In the genomic region with DNA sequence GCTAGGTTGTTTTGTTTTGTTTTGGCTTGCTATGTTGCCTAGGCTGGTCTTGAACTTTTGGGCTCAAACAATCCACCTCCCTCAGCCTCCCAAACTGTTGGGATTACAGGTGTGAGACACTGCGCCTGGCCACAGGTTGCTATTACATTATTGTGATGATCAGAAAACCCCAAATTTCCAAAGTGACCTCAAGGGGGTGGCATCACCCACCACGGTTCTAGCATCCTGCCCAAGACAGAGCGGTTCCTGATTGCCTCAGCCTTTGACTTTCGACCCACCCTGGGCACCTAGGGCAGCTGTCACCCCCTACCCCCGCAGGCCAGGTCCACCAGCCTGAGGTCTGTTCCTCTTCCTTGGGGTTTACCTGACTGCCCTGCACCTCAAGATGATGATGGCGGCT, we compare ENCODE assay signal across 25 cellular contexts. TPM values are rescaled to one million over a fixed set of nuclear protein-coding genes. Genes with fewer than 3 reads are reported as not detected.
DNase-seq lines count a peak whose midpoint lies in the region; ATAC-seq, FAIRE-seq and TF ChIP-seq lines count a peak whose summit lies in the region.
"Had no signal": no experiment of that assay in that cellular context is flagged by ENCODE, and none has a peak within 500 bp of the region (broad histone marks: within the 10 kb centered on the region; RNA-seq: fewer than 3 reads in every experiment).

No MANE protein-coding gene starts in this region.

- H3K23ac ChIP-seq in H1 (ENCODE audit: insufficient read length), result no peak overlapping the region

- H3K9me2 ChIP-seq in OCI-LY7 (ENCODE audit: insufficient read depth, low read length), result no peaks in the 10 kb centered on the region

- TF ChIP-seq RAD21 in H1 (IDR thresholded peaks at IDR 0.05 in 1 of 2, conservative IDR thresholded peaks at IDR 0.05 in 1 of 2; ENCODE audit: low read depth in 2 of 2, low read length in 2 of 2), result peak in 1 of 2 experiments; percentile 22; a peak in 1 of 4 replicates

- 83% methylated on average over 6 of the region's 6 CpGs; no CpG with 5 or more reads in 1 of the 2 experiments for WGBS in H1 (ENCODE audit: extremely low coverage in 1 of 2, insufficient coverage in 1 of 2, insufficient read length in 1 of 2, insufficient replicate concordance in 2 of 2, low coverage in 1 of 2, low lambda C conversion rate in 2 of 2, missing lambda C conversion rate in 1 of 2), 2 experiments

- H2BK20ac ChIP-seq in H1 (ENCODE audit: low read length), result no peak overlapping the region

- no peak overlapping the region for H2BK15ac ChIP-seq in H1 (ENCODE audit: low read length)

- H3K9me3 Mint-ChIP-seq in activated naive CD8-positive, alpha-beta T cell treated with anti-CD3 and anti-CD28 coated beads, Interleukin-2, amount 50 U/mL, for 24 hours, result no peaks in the 10 kb centered on the region
- H3K9me3 Mint-ChIP-seq in activated naive CD8-positive, alpha-beta T cell treated with anti-CD3 and anti-CD28 coated beads for 36 hours, result no peaks in the 10 kb centered on the region

- no peaks in the 10 kb centered on the region for H3K27me3 ChIP-seq in H1 (replicated peaks in 1 of 4; ENCODE audit: control insufficient read depth in 3 of 4, extremely low read depth in 1 of 4, insufficient read depth in 3 of 4, low read length in 3 of 4)
- H3K27me3 ChIP-seq in upper lobe of right lung, result no peaks in the 10 kb centered on the region
- no peaks in the 10 kb centered on the region for H3K27me3 ChIP-seq in A673 (replicated peaks; ENCODE audit: insufficient read depth, low read depth, low read length, poor library complexity)
- no peaks in the 10 kb centered on the region for H3K27me3 ChIP-seq in dorsolateral prefrontal cortex
- H3K27me3 ChIP-seq: SJSA1 had no signal

- H3K14ac ChIP-seq in H1 (ENCODE audit: insufficient read length), result no peak overlapping the region

- no peaks in the 10 kb centered on the region for H3K79me1 ChIP-seq in H1 (ENCODE audit: low read depth, low read length)

- no peaks in the 10 kb centered on the region for H3K27me3 Mint-ChIP-seq in activated naive CD8-positive, alpha-beta T cell treated with anti-CD3 and anti-CD28 coated beads, Interleukin-2, amount 50 U/mL, for 24 hours
- H3K27me3 Mint-ChIP-seq in activated naive CD8-positive, alpha-beta T cell treated with anti-CD3 and anti-CD28 coated beads for 36 hours, result no peaks in the 10 kb centered on the region

- TF ChIP-seq EP300 in H1 (IDR thresholded peaks at IDR 0.05; ENCODE audit: borderline replicate concordance in 1 of 2, low read depth in 2 of 2, low read length in 2 of 2), result no peak

- H3K27ac ChIP-seq in OCI-LY7 (ENCODE audit: low read depth, low read length, poor library complexity, severe bottlenecking) (no peak overlapping the region), H1 (ENCODE audit: low read depth, low read length) (no peak overlapping the region), upper lobe of right lung (no peak overlapping the region), A673 (ENCODE audit: low read depth, low read length, poor library complexity, severe bottlenecking) (no peak overlapping the region), dorsolateral prefrontal cortex (no peak overlapping the region)
- H3K27ac ChIP-seq: HL-60, SJSA1 had no signal

- DNase-seq in activated naive CD8-positive, alpha-beta T cell treated with anti-CD3 and anti-CD28 coated beads, Interleukin-2, amount 50 U/mL, for 24 hours, result no peak
- no peak for DNase-seq in activated naive CD8-positive, alpha-beta T cell treated with anti-CD3 and anti-CD28 coated beads for 36 hours
- DNase-seq in OCI-LY7 (ENCODE audit: low spot score), result peak; percentile 16
- no peak for DNase-seq in H1 (ENCODE audit: low read depth in 1 of 2, low spot score in 2 of 2)
- DNase-seq in upper lobe of right lung, result peak; percentile 46
- DNase-seq in A673 (ENCODE audit: low spot score), result no peak
- no peak for DNase-seq in NCI-H2196 treated with DMSO at 0.1 percent for 48 hours (lab: John Stamatoyannopoulos, UW; ENCODE audit: unreplicated experiment)
- DNase-seq in dorsolateral prefrontal cortex, result no peak
- DNase-seq: 8988T, AML-193, DMS53, KG1, NCI-H1105 treated with DMSO at 0.1 percent for 48 hours, NCI-H2029 treated with DMSO at 0.1 percent for 48 hours, NCI-H345, NCI-H524 treated with DMSO at 0.1 percent for 48 hours, NCI-H82, T-helper 1 cell had no signal

- H3K4me1 Mint-ChIP-seq in activated naive CD8-positive, alpha-beta T cell treated with anti-CD3 and anti-CD28 coated beads, Interleukin-2, amount 50 U/mL, for 24 hours, result peaks cover 5% of the 10 kb centered on the region
- no peaks in the 10 kb centered on the region for H3K4me1 Mint-ChIP-seq in activated naive CD8-positive, alpha-beta T cell treated with anti-CD3 and anti-CD28 coated beads for 36 hours
- H3K4me1 Mint-ChIP-seq: CD14-positive monocyte had no signal

- H3K4ac ChIP-seq in H1 (replicated peaks; ENCODE audit: insufficient read length, low read depth, low read length), result no peak overlapping the region

- H2BK12ac ChIP-seq in H1 (ENCODE audit: low read depth, low read length), result no peak overlapping the region

- no peak overlapping the region; the same call in 1 of the 2 replicates for H4K8ac ChIP-seq in H1 (ENCODE audit: extremely low read depth, insufficient read depth, low read length)

- H2BK120ac ChIP-seq in H1 (replicated peaks; ENCODE audit: low read depth, low read length), result no peak overlapping the region

- POLR2A ChIA-PET in OCI-LY7 (lab: Charles Lee), result no interaction called here
- POLR2A ChIA-PET in H1 (lab: Charles Lee; ENCODE audit: partially characterized antibody), result no interaction called here
- POLR2A ChIA-PET in A673 (lab: Charles Lee; ENCODE audit: low non-redundant PET), result no interaction called here

- CTCF ChIA-PET in OCI-LY7 (lab: Charles Lee; ENCODE audit: unreplicated experiment), result no interaction called here
- CTCF ChIA-PET in H1 (lab: Charles Lee; ENCODE audit: partially characterized antibody), result interaction anchor here (0.7 to 0.8 kb wide), 2 partner anchors 9 to 72 kb away, joined by 3 read pairs; no protein-coding TSS in a partner anchor
- CTCF ChIA-PET in A673 (lab: Charles Lee), result no interaction called here

- H3K36me3 ChIP-seq in OCI-LY7 (ENCODE audit: insufficient read depth, low read length), result peaks cover 8% of the 10 kb centered on the region
- no peaks in the 10 kb centered on the region for H3K36me3 ChIP-seq in H1 (ENCODE audit: control insufficient read depth in 2 of 4, insufficient read depth in 4 of 4, low read length in 3 of 4)
- H3K36me3 ChIP-seq in upper lobe of right lung, result no peaks in the 10 kb centered on the region
- H3K36me3 ChIP-seq in A673 (ENCODE audit: insufficient read depth, low read length, poor library complexity, severe bottlenecking), result no peaks in the 10 kb centered on the region
- H3K36me3 ChIP-seq: SJSA1 had no signal

- H3K4me2 ChIP-seq in OCI-LY7 (ENCODE audit: low read length) (no peak overlapping the region), H1 (ENCODE audit: insufficient read depth in 1 of 2, low read depth in 2 of 2, low read length in 2 of 2) (no peak overlapping the region)

- H3K79me2 ChIP-seq in OCI-LY7 (ENCODE audit: insufficient read depth, low read depth, low read length), result no peaks in the 10 kb centered on the region
- no peaks in the 10 kb centered on the region for H3K79me2 ChIP-seq in H1 (ENCODE audit: control insufficient read depth in 1 of 2, insufficient read depth in 2 of 2, low read length in 2 of 2)

- H2AFZ ChIP-seq in OCI-LY7 (ENCODE audit: low read length) (no peak overlapping the region), H1 (ENCODE audit: low read length) (no peak overlapping the region)

- ATAC-seq in activated naive CD8-positive, alpha-beta T cell treated with anti-CD3 and anti-CD28 coated beads, Interleukin-2, amount 50 U/mL, for 24 hours, result peak; percentile 38
- ATAC-seq in upper lobe of right lung, result peak; percentile 17
- ATAC-seq: Right ventricle myocardium inferior had no signal

- no peaks in the 10 kb centered on the region for H3K36me3 Mint-ChIP-seq in activated naive CD8-positive, alpha-beta T cell treated with anti-CD3 and anti-CD28 coated beads, Interleukin-2, amount 50 U/mL, for 24 hours (ENCODE audit: low read depth)
- H3K36me3 Mint-ChIP-seq in activated naive CD8-positive, alpha-beta T cell treated with anti-CD3 and anti-CD28 coated beads for 36 hours, result peaks cover 2% of the 10 kb centered on the region
- H3K36me3 Mint-ChIP-seq: CD14-positive monocyte had no signal

- no peak overlapping the region for H2BK5ac ChIP-seq in H1 (ENCODE audit: low read depth, low read length)

- no peak for TF ChIP-seq CTCF in OCI-LY7 (conservative IDR thresholded peaks at IDR 0.05; ENCODE audit: low read length)
- TF ChIP-seq CTCF in H1 (IDR thresholded peaks at IDR 0.05; ENCODE audit: control extremely low read depth in 1 of 3, insufficient read depth in 1 of 3, low read depth in 1 of 3, low read length in 3 of 3), result peak in 2 of 3 experiments; percentile 31 to 44; a peak in 3 of 4 replicates
- no peak for TF ChIP-seq CTCF in upper lobe of right lung (IDR thresholded peaks at IDR 0.05)
- no peak for TF ChIP-seq CTCF in A673 (conservative IDR thresholded peaks at IDR 0.05; ENCODE audit: low read depth, low read length)
- TF ChIP-seq CTCF in dorsolateral prefrontal cortex (IDR thresholded peaks at IDR 0.05 in 54 of 56, conservative IDR thresholded peaks at IDR 0.05 in 2 of 56; ENCODE audit: low read depth in 1 of 56, partially characterized antibody in 56 of 56), result no peak

- no peak for TF ChIP-seq POLR2A in H1 (IDR thresholded peaks at IDR 0.05; ENCODE audit: control extremely low read depth in 1 of 2, low read depth in 2 of 2, low read length in 2 of 2)

- H3K4me1 ChIP-seq in OCI-LY7 (ENCODE audit: insufficient read depth, low read length, poor library complexity, severe bottlenecking) (no peaks in the 10 kb centered on the region), H1 (replicated peaks in 1 of 4; ENCODE audit: control insufficient read depth in 3 of 4, insufficient read depth in 4 of 4, low read length in 3 of 4) (peaks cover 0 to 3% (median 0%) of the 10 kb centered on the region in 4 experiments; a peak in 1 of 7 replicates), upper lobe of right lung (no peaks in the 10 kb centered on the region), A673 (ENCODE audit: insufficient read depth, low read length, poor library complexity, severe bottlenecking) (no peaks in the 10 kb centered on the region)

- H2AK5ac ChIP-seq in H1 (ENCODE audit: low read depth, low read length), result no peak overlapping the region

- no peaks in the 10 kb centered on the region for H3K9me3 ChIP-seq in OCI-LY7 (ENCODE audit: low read length)
- H3K9me3 ChIP-seq in H1 (ENCODE audit: insufficient read depth in 2 of 2, low read depth in 1 of 2, low read length in 1 of 2), result peaks cover 2 to 4% of the 10 kb centered on the region in 2 experiments; a peak in 1 of 4 replicates
- H3K9me3 ChIP-seq in upper lobe of right lung, result no peaks in the 10 kb centered on the region
- no peaks in the 10 kb centered on the region for H3K9me3 ChIP-seq in A673 (ENCODE audit: low read depth, low read length, poor library complexity, severe bottlenecking)
- H3K9me3 ChIP-seq: SJSA1 had no signal

- H4K20me1 ChIP-seq in OCI-LY7 (ENCODE audit: insufficient read depth, low read length) (no peaks in the 10 kb centered on the region), H1 (replicated peaks in 1 of 2; ENCODE audit: control insufficient read depth in 1 of 2, insufficient read depth in 2 of 2, low read length in 2 of 2) (no peaks in the 10 kb centered on the region)

- no peak overlapping the region for H3K9ac ChIP-seq in H1 (replicated peaks in 1 of 4; ENCODE audit: extremely low read depth in 1 of 4, low read depth in 3 of 4, low read length in 3 of 4)

- H3K4me3 Mint-ChIP-seq in activated naive CD8-positive, alpha-beta T cell treated with anti-CD3 and anti-CD28 coated beads, Interleukin-2, amount 50 U/mL, for 24 hours, result no peak overlapping the region
- no peak overlapping the region for H3K4me3 Mint-ChIP-seq in activated naive CD8-positive, alpha-beta T cell treated with anti-CD3 and anti-CD28 coated beads for 36 hours
- H3K4me3 Mint-ChIP-seq: CD14-positive monocyte had no signal

- no peak overlapping the region for H3K27ac Mint-ChIP-seq in activated naive CD8-positive, alpha-beta T cell treated with anti-CD3 and anti-CD28 coated beads, Interleukin-2, amount 50 U/mL, for 24 hours
- H3K27ac Mint-ChIP-seq in activated naive CD8-positive, alpha-beta T cell treated with anti-CD3 and anti-CD28 coated beads for 36 hours, result no peak overlapping the region
- H3K27ac Mint-ChIP-seq: CD14-positive monocyte had no signal

- FAIRE-seq in H1 (lab: Jason Lieb, UNC), result no peak
- FAIRE-seq: D721Med, GM12891, RCC 7860 had no signal

- H3K4me3 ChIP-seq in OCI-LY7 (ENCODE audit: low read depth, low read length, poor library complexity, severe bottlenecking), result no peak overlapping the region
- no peak overlapping the region for H3K4me3 ChIP-seq in H1 (ENCODE audit: extremely low read depth in 1 of 4, insufficient read depth in 2 of 4, low read depth in 3 of 4, low read length in 4 of 4)
- H3K4me3 ChIP-seq in upper lobe of right lung, result no peak overlapping the region
- H3K4me3 ChIP-seq in A673 (ENCODE audit: low read depth, low read length, poor library complexity, severe bottlenecking), result no peak overlapping the region
- H3K4me3 ChIP-seq in dorsolateral prefrontal cortex, result no peak overlapping the region
- H3K4me3 ChIP-seq: SJSA1 had no signal

- intact Hi-C loops in OCI-LY7 (cut with micrococcal nuclease; ENCODE audit: unreplicated experiment) (no loop called here), upper lobe of right lung (cut with DNase I) (no loop called here), A673 (cut with micrococcal nuclease; ENCODE audit: unreplicated experiment) (no loop called here), dorsolateral prefrontal cortex (cut with DNase I) (no loop called here)

- no peaks in the 10 kb centered on the region for H3K23me2 ChIP-seq in H1 (ENCODE audit: low read depth, low read length)

- H3K56ac ChIP-seq in H1 (replicated peaks; ENCODE audit: insufficient read length, low read depth, low read length), result no peak overlapping the region

- H4K91ac ChIP-seq in H1 (replicated peaks; ENCODE audit: insufficient read length, low read length), result no peak overlapping the region

- no peak overlapping the region for H3K18ac ChIP-seq in H1 (ENCODE audit: extremely low read depth, low read length)

- BruUV-seq in OCI-LY7 (replicated peaks; lab: Mats Ljungman, UMichigan) (no TSS peak), A673 (replicated peaks; lab: Mats Ljungman, UMichigan) (no TSS peak)

- no peak overlapping the region for H4K5ac ChIP-seq in H1 (ENCODE audit: insufficient read length, low read depth, low read length)

RNA-seq across cellular contexts. Expression of gene SBDS, which starts 28.4 kb away (rescaled TPM):
- total RNA-seq in activated naive CD8-positive, alpha-beta T cell treated with anti-CD3 and anti-CD28 coated beads for 36 hours, result 10 to 100 TPM; 77.9 to 87.1 TPM
- 43.2 and 45.6 TPM in 2 replicates for total RNA-seq in OCI-LY7 (2014; rRNA removed; shearing (Covaris generic))
- 100 and 124 TPM in 2 replicates for total RNA-seq in OCI-LY7 (2022)
- 27.5 and 27.9 TPM in 2 replicates for total RNA-seq in H1 (2021; fragmentation: NEBNext Ultra II Directional; extraction: Animal tissue kit (Norgen Biotek cat#: 25700))
- polyA plus RNA-seq in H1 (2011; rRNA removed), result 5.3 and 8.2 TPM in 2 replicates
- 16.6 TPM for polyA plus RNA-seq in H1 (2011; cell fraction: cytosol; rRNA removed)
- 5.1 TPM for polyA plus RNA-seq in H1 (2011; cell fraction: nucleus; rRNA removed)
- polyA plus RNA-seq in H1 (2012, experiment 1 of 2), result 14.5 to 19.9 TPM (median 15.9 TPM) in 4 replicates
- polyA plus RNA-seq in H1 (2012, experiment 2 of 2), result 2.7 TPM
- 22.8 TPM for polyA plus RNA-seq in H1 (2013, experiment 1 of 2)
- 22.4 TPM for polyA plus RNA-seq in H1 (2013, experiment 2 of 2)
- polyA minus RNA-seq in H1 (2011; rRNA and poly(A)+ RNA removed), result 3.0 and 4.3 TPM in 2 replicates
- polyA minus RNA-seq in H1 (2011; cell fraction: cytosol; rRNA and poly(A)+ RNA removed), result 18.9 TPM
- 8.5 TPM for polyA minus RNA-seq in H1 (2011; cell fraction: nucleus; rRNA and poly(A)+ RNA removed)
- 129 TPM for total RNA-seq in upper lobe of right lung
- 56.1 and 63.4 TPM in 2 replicates for total RNA-seq in A673 (2021)
- 100 to 1,000 TPM in 113 of 120 experiments, 10 to 100 TPM in 7; 79.9 to 191 (median 126) TPM for total RNA-seq in dorsolateral prefrontal cortex

RNA-seq across cellular contexts. Expression of gene TYW1, which starts 29.6 kb away (rescaled TPM):
- 10 to 100 TPM; 16.7 to 17.8 TPM for total RNA-seq in activated naive CD8-positive, alpha-beta T cell treated with anti-CD3 and anti-CD28 coated beads for 36 hours
- 17.0 and 17.3 TPM in 2 replicates for total RNA-seq in OCI-LY7 (2014; rRNA removed; shearing (Covaris generic))
- total RNA-seq in OCI-LY7 (2022) (15.3 and 22.3 TPM in 2 replicates), upper lobe of right lung (20.0 TPM), A673 (2021) (15.9 and 16.8 TPM in 2 replicates), dorsolateral prefrontal cortex (10 to 100 TPM; 10.4 to 25.9 (median 17.2) TPM)
- total RNA-seq in H1 (2021; fragmentation: NEBNext Ultra II Directional; extraction: Animal tissue kit (Norgen Biotek cat#: 25700)), result 16.1 and 16.2 TPM in 2 replicates
- 6.2 and 8.8 TPM in 2 replicates for polyA plus RNA-seq in H1 (2011; rRNA removed)
- polyA plus RNA-seq in H1 (2011; cell fraction: cytosol; rRNA removed), result 11.5 TPM
- 9.0 TPM for polyA plus RNA-seq in H1 (2011; cell fraction: nucleus; rRNA removed)
- 12.4 to 15.6 TPM (median 13.4 TPM) in 4 replicates for polyA plus RNA-seq in H1 (2012, experiment 1 of 2)
- 1.4 TPM for polyA plus RNA-seq in H1 (2012, experiment 2 of 2)
- 20.3 TPM for polyA plus RNA-seq in H1 (2013, experiment 1 of 2)
- polyA plus RNA-seq in H1 (2013, experiment 2 of 2), result 24.3 TPM
- polyA minus RNA-seq in H1 (2011; rRNA and poly(A)+ RNA removed), result 33.2 and 35.2 TPM in 2 replicates
- 7.9 TPM for polyA minus RNA-seq in H1 (2011; cell fraction: cytosol; rRNA and poly(A)+ RNA removed)
- polyA minus RNA-seq in H1 (2011; cell fraction: nucleus; rRNA and poly(A)+ RNA removed), result 17.7 TPM

RNA-seq across cellular contexts. Expression of gene TMEM248, which starts 46.0 kb away (rescaled TPM):
- 10 to 100 TPM; 80.3 to 82.6 TPM for total RNA-seq in activated naive CD8-positive, alpha-beta T cell treated with anti-CD3 and anti-CD28 coated beads for 36 hours
- total RNA-seq in OCI-LY7 (2014; rRNA removed; shearing (Covaris generic)), result 66.4 and 76.5 TPM in 2 replicates
- total RNA-seq in OCI-LY7 (2022) (88.8 and 97.0 TPM in 2 replicates), upper lobe of right lung (114 TPM), A673 (2021) (77.0 and 78.8 TPM in 2 replicates), dorsolateral prefrontal cortex (100 to 1,000 TPM in 4 of 120 experiments, 10 to 100 TPM in 116; 55.9 to 106 (median 78.3) TPM)
- total RNA-seq in H1 (2021; fragmentation: NEBNext Ultra II Directional; extraction: Animal tissue kit (Norgen Biotek cat#: 25700)), result 60.9 and 63.6 TPM in 2 replicates
- 126 and 150 TPM in 2 replicates for polyA plus RNA-seq in H1 (2011; rRNA removed)
- polyA plus RNA-seq in H1 (2011; cell fraction: cytosol; rRNA removed), result 93.0 TPM
- 143 TPM for polyA plus RNA-seq in H1 (2011; cell fraction: nucleus; rRNA removed)
- 43.0 to 53.7 TPM (median 47.5 TPM) in 4 replicates for polyA plus RNA-seq in H1 (2012, experiment 1 of 2)
- polyA plus RNA-seq in H1 (2012, experiment 2 of 2), result 19.2 TPM
- 55.1 TPM for polyA plus RNA-seq in H1 (2013, experiment 1 of 2)
- polyA plus RNA-seq in H1 (2013, experiment 2 of 2), result 71.2 TPM
- polyA minus RNA-seq in H1 (2011; rRNA and poly(A)+ RNA removed), result 170 and 199 TPM in 2 replicates
- polyA minus RNA-seq in H1 (2011; cell fraction: cytosol; rRNA and poly(A)+ RNA removed), result 64.9 TPM
- polyA minus RNA-seq in H1 (2011; cell fraction: nucleus; rRNA and poly(A)+ RNA removed), result 50.8 TPM

Comparison
In these comparisons a context has a peak if more than half of its experiments do, and no peak if none do; other contexts are left out.
1. DNase-seq: peak in OCI-LY7 (single experiment) and upper lobe of right lung (single experiment); none in activated naive CD8-positive, alpha-beta T cell treated with anti-CD3 and anti-CD28 coated beads, Interleukin-2, amount 50 U/mL, for 24 hours (single experiment), activated naive CD8-positive, alpha-beta T cell treated with anti-CD3 and anti-CD28 coated beads for 36 hours (single experiment), H1 (0 of 2), A673 (single experiment), NCI-H2196 treated with DMSO at 0.1 percent for 48 hours (single experiment) and dorsolateral prefrontal cortex (0 of 10).
2. CTCF ChIP-seq: peak in H1 (2 of 3); none in OCI-LY7 (single experiment), upper lobe of right lung (single experiment), A673 (single experiment) and dorsolateral prefrontal cortex (0 of 56).